2 cellular contexts compared by ENCODE assay signal in the genomic region with DNA sequence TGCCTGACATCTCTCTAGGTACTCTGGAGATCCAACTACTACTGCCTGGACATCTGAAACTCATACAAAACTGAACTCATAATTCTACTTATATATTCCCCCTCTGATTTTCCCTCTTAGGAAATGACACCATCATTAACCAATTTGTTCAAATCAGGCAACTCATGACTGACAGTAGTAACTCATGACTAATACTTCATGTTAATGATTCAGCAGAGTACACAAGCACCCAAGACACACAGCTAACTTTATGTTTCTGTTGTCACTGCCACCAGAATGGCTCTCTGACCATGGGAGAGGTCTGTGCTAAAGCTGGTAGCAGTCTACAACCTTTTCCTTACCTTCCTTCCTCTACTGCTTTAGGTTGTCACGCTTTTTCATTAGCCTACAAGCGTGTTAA.
TF ChIP-seq lines count a peak whose summit lies in the region.

No MANE protein-coding gene starts in this region.

TF ChIP-seq in SK-N-SH, 30 proteins besides CTCF, POLR2A, EP300 and RAD21 (continued from another document):
- TF ChIP-seq FOSL2 (IDR thresholded peaks at IDR 0.05; ENCODE audit: borderline replicate concordance, low read depth) (peak; percentile 28; the same call in 1 of the 2 replicates), EZH2phosphoT487 (IDR thresholded peaks at IDR 0.05; ENCODE audit: borderline replicate concordance, low read depth) (no peak), ELF1 (IDR thresholded peaks at IDR 0.05) (no peak), TAF1 (IDR thresholded peaks at IDR 0.05; ENCODE audit: borderline replicate concordance, low read depth, low read length) (no peak)
- TF ChIP-seq, protein P1, sequence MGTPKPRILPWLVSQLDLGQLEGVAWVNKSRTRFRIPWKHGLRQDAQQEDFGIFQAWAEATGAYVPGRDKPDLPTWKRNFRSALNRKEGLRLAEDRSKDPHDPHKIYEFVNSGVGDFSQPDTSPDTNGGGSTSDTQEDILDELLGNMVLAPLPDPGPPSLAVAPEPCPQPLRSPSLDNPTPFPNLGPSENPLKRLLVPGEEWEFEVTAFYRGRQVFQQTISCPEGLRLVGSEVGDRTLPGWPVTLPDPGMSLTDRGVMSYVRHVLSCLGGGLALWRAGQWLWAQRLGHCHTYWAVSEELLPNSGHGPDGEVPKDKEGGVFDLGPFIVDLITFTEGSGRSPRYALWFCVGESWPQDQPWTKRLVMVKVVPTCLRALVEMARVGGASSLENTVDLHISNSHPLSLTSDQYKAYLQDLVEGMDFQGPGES (IDR thresholded peaks at IDR 0.05; ENCODE audit: low read depth, low read length) = no peak

TF ChIP-seq in SK-N-SH treated with all-trans-retinoic acid at 6 μM for 48 hours, 23 proteins besides CTCF, POLR2A, EP300 and RAD21 (continued from another document):
- TF ChIP-seq, protein P2, sequence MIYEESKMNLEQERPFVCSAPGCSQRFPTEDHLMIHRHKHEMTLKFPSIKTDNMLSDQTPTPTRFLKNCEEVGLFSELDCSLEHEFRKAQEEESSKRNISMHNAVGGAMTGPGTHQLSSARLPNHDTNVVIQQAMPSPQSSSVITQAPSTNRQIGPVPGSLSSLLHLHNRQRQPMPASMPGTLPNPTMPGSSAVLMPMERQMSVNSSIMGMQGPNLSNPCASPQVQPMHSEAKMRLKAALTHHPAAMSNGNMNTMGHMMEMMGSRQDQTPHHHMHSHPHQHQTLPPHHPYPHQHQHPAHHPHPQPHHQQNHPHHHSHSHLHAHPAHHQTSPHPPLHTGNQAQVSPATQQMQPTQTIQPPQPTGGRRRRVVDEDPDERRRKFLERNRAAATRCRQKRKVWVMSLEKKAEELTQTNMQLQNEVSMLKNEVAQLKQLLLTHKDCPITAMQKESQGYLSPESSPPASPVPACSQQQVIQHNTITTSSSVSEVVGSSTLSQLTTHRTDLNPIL (CRISPR knock-in tag; IDR thresholded peaks at IDR 0.05; ENCODE audit: low read depth) = no peak
- TF ChIP-seq PPARA (CRISPR knock-in tag; IDR thresholded peaks at IDR 0.05; ENCODE audit: borderline replicate concordance) (no peak), BACH2 (CRISPR knock-in tag; IDR thresholded peaks at IDR 0.05; ENCODE audit: borderline replicate concordance) (no peak), ZC3H10 (CRISPR knock-in tag; IDR thresholded peaks at IDR 0.05) (no peak), OSR1 (CRISPR knock-in tag; IDR thresholded peaks at IDR 0.05) (no peak), ZNF565 (CRISPR knock-in tag; conservative IDR thresholded peaks at IDR 0.05; ENCODE audit: low read depth) (no peak), CSDC2 (CRISPR knock-in tag; IDR thresholded peaks at IDR 0.05) (no peak)
- TF ChIP-seq, protein P3, sequence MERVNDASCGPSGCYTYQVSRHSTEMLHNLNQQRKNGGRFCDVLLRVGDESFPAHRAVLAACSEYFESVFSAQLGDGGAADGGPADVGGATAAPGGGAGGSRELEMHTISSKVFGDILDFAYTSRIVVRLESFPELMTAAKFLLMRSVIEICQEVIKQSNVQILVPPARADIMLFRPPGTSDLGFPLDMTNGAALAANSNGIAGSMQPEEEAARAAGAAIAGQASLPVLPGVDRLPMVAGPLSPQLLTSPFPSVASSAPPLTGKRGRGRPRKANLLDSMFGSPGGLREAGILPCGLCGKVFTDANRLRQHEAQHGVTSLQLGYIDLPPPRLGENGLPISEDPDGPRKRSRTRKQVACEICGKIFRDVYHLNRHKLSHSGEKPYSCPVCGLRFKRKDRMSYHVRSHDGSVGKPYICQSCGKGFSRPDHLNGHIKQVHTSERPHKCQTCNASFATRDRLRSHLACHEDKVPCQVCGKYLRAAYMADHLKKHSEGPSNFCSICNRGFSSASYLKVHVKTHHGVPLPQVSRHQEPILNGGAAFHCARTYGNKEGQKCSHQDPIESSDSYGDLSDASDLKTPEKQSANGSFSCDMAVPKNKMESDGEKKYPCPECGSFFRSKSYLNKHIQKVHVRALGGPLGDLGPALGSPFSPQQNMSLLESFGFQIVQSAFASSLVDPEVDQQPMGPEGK (CRISPR knock-in tag; IDR thresholded peaks at IDR 0.05; ENCODE audit: borderline replicate concordance) = no peak
